28 cellular contexts compared by ENCODE assay signal in the genomic region with DNA sequence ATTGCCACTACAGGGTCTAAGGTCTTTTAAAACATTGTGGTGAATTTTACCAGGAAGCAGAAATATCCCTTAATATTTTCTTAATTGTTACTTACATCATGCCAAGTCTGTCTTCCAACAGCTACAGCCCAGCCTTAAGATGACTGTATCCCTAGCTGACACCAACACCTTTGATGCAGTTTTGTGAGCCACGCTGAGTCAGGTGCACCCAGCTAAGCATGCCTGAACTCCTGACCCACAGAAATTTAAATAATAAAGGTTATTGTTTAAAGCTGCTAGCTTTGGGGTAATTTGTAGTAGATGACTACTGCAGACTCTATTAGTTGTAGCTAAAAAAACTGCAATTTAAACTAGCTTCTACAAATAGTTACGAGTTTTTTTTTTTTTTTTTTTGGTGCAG.
"Had no signal": no experiment of that assay in that cellular context is flagged by ENCODE, and none has a peak within 500 bp of the region (broad histone marks: within the 10 kb centered on the region; RNA-seq: fewer than 3 reads in every experiment).

No MANE protein-coding gene starts in this region.

- H3K4me1 ChIP-seq: body of pancreas, esophagus squamous epithelium, sigmoid colon, vagina had no signal

- H3K27ac Mint-ChIP-seq: activated naive CD8-positive, alpha-beta T cell; nephron; stimulated activated effector memory CD8-positive, alpha-beta T cell treated with anti-CD3 and anti-CD28 coated beads, Interleukin-12 subunit alpha, Interleukin-12 subunit beta, amount 100 ng/mL, for 72 hours; stimulated activated naive CD8-positive, alpha-beta T cell treated with anti-CD3 and anti-CD28 coated beads, Interleukin-15, Interleukin-2, amounts not matched to agents 100 ng/mL and 50 ng/mL, for 24 hours; type B pancreatic cell had no signal

- H3K4me2 ChIP-seq: hepatocyte had no signal

- H3K36me3 Mint-ChIP-seq: activated naive CD8-positive, alpha-beta T cell; stimulated activated effector memory CD8-positive, alpha-beta T cell treated with anti-CD3 and anti-CD28 coated beads, Interleukin-12 subunit alpha, Interleukin-12 subunit beta, amount 100 ng/mL, for 72 hours; type B pancreatic cell had no signal

- H3K27me3 Mint-ChIP-seq: activated naive CD8-positive, alpha-beta T cell; stimulated activated naive CD8-positive, alpha-beta T cell treated with anti-CD3 and anti-CD28 coated beads, Interleukin-15, Interleukin-2, amounts not matched to agents 100 ng/mL and 50 ng/mL, for 24 hours; type B pancreatic cell had no signal

- H3K4me1 Mint-ChIP-seq: nephron; stimulated activated effector memory CD8-positive, alpha-beta T cell treated with anti-CD3 and anti-CD28 coated beads, Interleukin-12 subunit alpha, Interleukin-12 subunit beta, amount 100 ng/mL, for 72 hours had no signal

- DNase-seq: activated CD4-positive, alpha-beta T cell treated with anti-CD3 and anti-CD28 coated beads for 4 hours; activated CD4-positive, alpha-beta T cell treated with anti-CD3 and anti-CD28 coated beads, Interleukin-2, amount 50 U/mL, for 4 hours; activated effector memory CD4-positive, alpha-beta T cell treated with Interleukin-2 at 50 U/mL for 16 hours; activated naive CD4-positive, alpha-beta T cell treated with Interleukin-2 at 50 U/mL for 16 hours; activated T-cell treated with anti-CD3 and anti-CD28 coated beads for 4 hours; anterior cingulate cortex; body of pancreas; dermis blood vessel endothelial cell; effector CD4-positive, alpha-beta T cell; esophagus squamous epithelium; foreskin melanocyte; glutamatergic neuron; islet precursor cell; left cardiac atrium; mammary epithelial cell; retina; sigmoid colon; small intestine; stimulated activated CD4-positive, alpha-beta T cell treated with anti-CD3 and anti-CD28 coated beads, Interleukin-4, amount 100 ng/mL, for 24 hours had no signal

- H3K36me3 ChIP-seq: esophagus squamous epithelium, neutrophil, sigmoid colon, vagina had no signal

- H3K9me3 Mint-ChIP-seq: nephron, type B pancreatic cell had no signal

- H3K79me2 ChIP-seq: hepatocyte had no signal

- ATAC-seq: body of pancreas; left cardiac atrium; stimulated activated effector memory CD8-positive, alpha-beta T cell treated with anti-CD3 and anti-CD28 coated beads, Interleukin-12 subunit alpha, Interleukin-12 subunit beta, amount 100 ng/mL, for 72 hours had no signal

- H2AFZ ChIP-seq: hepatocyte had no signal

- H3K4me3 ChIP-seq: body of pancreas, esophagus squamous epithelium, hepatocyte, sigmoid colon, vagina had no signal

- H3K27ac ChIP-seq: body of pancreas, epithelial cell of prostate, esophagus squamous epithelium, hepatocyte, neutrophil, sigmoid colon, vagina had no signal

- H3K27me3 ChIP-seq: body of pancreas, esophagus squamous epithelium, hepatocyte, neutrophil, sigmoid colon, vagina had no signal

- H3K4me3 Mint-ChIP-seq: activated naive CD8-positive, alpha-beta T cell; nephron; stimulated activated effector memory CD8-positive, alpha-beta T cell treated with anti-CD3 and anti-CD28 coated beads, Interleukin-12 subunit alpha, Interleukin-12 subunit beta, amount 100 ng/mL, for 72 hours; stimulated activated naive CD8-positive, alpha-beta T cell treated with anti-CD3 and anti-CD28 coated beads, Interleukin-15, Interleukin-2, amounts not matched to agents 100 ng/mL and 50 ng/mL, for 24 hours; type B pancreatic cell had no signal

- H3K9me3 ChIP-seq: body of pancreas, neutrophil, vagina had no signal
